17 cellular contexts compared by ENCODE assay signal in the genomic region with DNA sequence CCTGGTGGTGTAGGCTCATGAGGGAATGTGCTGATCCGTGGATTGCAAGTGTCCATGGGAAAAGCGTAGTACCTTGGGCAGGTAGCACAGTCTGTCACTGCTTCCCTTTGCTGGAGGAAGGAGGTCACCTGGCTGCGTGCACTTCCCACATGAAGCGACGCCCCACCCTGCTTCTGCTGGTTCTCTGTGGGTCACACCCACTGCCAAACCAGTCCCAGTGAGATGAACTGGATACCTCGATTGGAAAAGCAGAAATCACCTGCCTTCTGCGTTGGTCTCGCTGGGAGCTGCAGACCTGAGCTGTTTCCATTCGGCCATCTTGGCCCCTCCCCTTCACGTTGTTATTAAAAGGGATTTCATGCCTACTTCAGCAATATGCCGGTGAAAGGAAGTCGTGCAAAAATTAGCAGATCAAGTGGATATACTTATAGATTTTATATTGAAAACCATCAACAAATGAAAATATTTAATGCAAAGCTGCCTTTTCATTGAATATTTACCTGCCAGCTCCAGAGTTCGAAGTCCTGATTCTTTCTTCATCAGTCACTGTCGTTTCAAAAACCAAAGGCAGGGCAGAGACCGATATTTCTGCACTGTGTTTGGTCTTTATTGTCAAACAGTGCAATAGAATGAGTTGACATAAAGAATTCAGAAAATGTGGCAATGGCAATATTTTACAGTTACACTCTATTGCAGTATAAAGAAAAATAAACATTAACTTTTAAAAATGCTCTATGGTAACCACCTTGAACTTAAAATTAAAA.
"Had no signal": no experiment of that assay in that cellular context is flagged by ENCODE, and none has a peak within 500 bp of the region (broad histone marks: within the 10 kb centered on the region; RNA-seq: fewer than 3 reads in every experiment).

No MANE protein-coding gene starts in this region.

- H3K4me3 Mint-ChIP-seq: activated naive CD8-positive, alpha-beta T cell treated with anti-CD3 and anti-CD28 coated beads for 36 hours; activated T-helper 1 cell treated with anti-CD3 and anti-CD28 coated beads, Interleukin-12 subunit alpha, Interleukin-12 subunit beta, Interleukin-2, Interleukin-4 antibody, amounts not matched to agents 30 ng/mL and 10 ng/mL and 1 ng/mL, durations not matched to agents 14 hours and 24 hours and 36 hours; brain; stimulated activated naive CD8-positive, alpha-beta T cell treated with anti-CD3 and anti-CD28 coated beads, Interleukin-15, Interleukin-2, amounts not matched to agents 100 ng/mL and 50 ng/mL, for 24 hours had no signal

- H3K79me2 ChIP-seq: parathyroid adenoma had no signal

- H3K27ac Mint-ChIP-seq: activated naive CD8-positive, alpha-beta T cell treated with anti-CD3 and anti-CD28 coated beads for 36 hours; activated T-helper 1 cell treated with anti-CD3 and anti-CD28 coated beads, Interleukin-12 subunit alpha, Interleukin-12 subunit beta, Interleukin-2, Interleukin-4 antibody, amounts not matched to agents 30 ng/mL and 10 ng/mL and 1 ng/mL, durations not matched to agents 14 hours and 24 hours and 36 hours; brain; stimulated activated naive CD8-positive, alpha-beta T cell treated with anti-CD3 and anti-CD28 coated beads, Interleukin-15, Interleukin-2, amounts not matched to agents 100 ng/mL and 50 ng/mL, for 24 hours had no signal

- H3K27me3 Mint-ChIP-seq: stimulated activated naive CD8-positive, alpha-beta T cell treated with anti-CD3 and anti-CD28 coated beads, Interleukin-15, Interleukin-2, amounts not matched to agents 100 ng/mL and 50 ng/mL, for 24 hours had no signal

- H3K36me3 ChIP-seq: esophagus squamous epithelium, neutrophil, suprapubic skin, upper lobe of left lung had no signal

- DNase-seq: activated naive CD8-positive, alpha-beta T cell treated with anti-CD3 and anti-CD28 coated beads for 36 hours; amygdala; central memory CD4-positive, alpha-beta T cell; esophagus squamous epithelium; glutamatergic neuron; left cardiac atrium; mammary epithelial cell; upper lobe of left lung had no signal

- H3K4me3 ChIP-seq: coronary artery, esophagus squamous epithelium, skin epidermis, suprapubic skin, upper lobe of left lung had no signal

- H3K4me1 Mint-ChIP-seq: activated naive CD8-positive, alpha-beta T cell treated with anti-CD3 and anti-CD28 coated beads for 36 hours; brain had no signal

- ATAC-seq: activated CD4-positive, CD25-positive, alpha-beta regulatory T cell treated with anti-CD3 and anti-CD28 coated beads, Interleukin-2, amount 50 U/mL, for 24 hours; left cardiac atrium had no signal

- H2AFZ ChIP-seq: parathyroid adenoma had no signal

- H3K27me3 ChIP-seq: neutrophil, suprapubic skin, upper lobe of left lung had no signal

- H3K27ac ChIP-seq: coronary artery, esophagus squamous epithelium, neutrophil, parathyroid adenoma, skin epidermis, suprapubic skin, upper lobe of left lung had no signal

- H3K4me1 ChIP-seq: esophagus squamous epithelium, parathyroid adenoma, suprapubic skin, upper lobe of left lung had no signal

- H3K36me3 Mint-ChIP-seq: activated naive CD8-positive, alpha-beta T cell treated with anti-CD3 and anti-CD28 coated beads for 36 hours had no signal
